In genomic region chr1:45326627-45327591, GRCh38 we compare ENCODE assay signal across 8 cellular contexts. TPM values are rescaled to one million over a fixed set of nuclear protein-coding genes. Genes with fewer than 3 reads are reported as not detected.
DNase-seq lines count a peak whose midpoint lies in the region; ATAC-seq and TF ChIP-seq lines count a peak whose summit lies in the region.

HPDL (plus strand) TSS chr1:45326895; CDS start chr1:45327149, 254 bp downstream.

- intact Hi-C loops in uterus (cut with DNase I; ENCODE audit: low total_unique reads) = no loop called here

- H3K4me2 ChIP-seq in DOHH2 (ENCODE audit: low read length) (peak within 1 kb of the TSS; percentile 89), Karpas-422 (ENCODE audit: low read depth, low read length, poor library complexity, severe bottlenecking) (no peak within 1 kb of the TSS)

- H3K27me3 ChIP-seq in DOHH2 (ENCODE audit: control insufficient read depth, low read length) (no peaks in the 10 kb centered on the region), SJSA1 (replicated peaks) (no peaks in the 10 kb centered on the region), right atrium auricular region (no peaks in the 10 kb centered on the region), uterus (no peaks in the 10 kb centered on the region), Karpas-422 (ENCODE audit: low read length) (no peaks in the 10 kb centered on the region)

- no peaks in the 10 kb centered on the region for H3K9me2 ChIP-seq in DOHH2 (replicated peaks; ENCODE audit: control insufficient read depth, low read length)
- H3K9me2 ChIP-seq in Karpas-422 (replicated peaks; ENCODE audit: insufficient read depth, low read length) = no peaks in the 10 kb centered on the region

- no peak within 1 kb of the TSS for H3K9ac ChIP-seq in Karpas-422 (ENCODE audit: low read length)

- H3K79me2 ChIP-seq in DOHH2 (ENCODE audit: control insufficient read depth, low read length) = peaks cover 30% of the 10 kb centered on the region
- H3K79me2 ChIP-seq in Karpas-422 (ENCODE audit: low read length) = no peaks in the 10 kb centered on the region

- TF ChIP-seq CTCF in DOHH2 (IDR thresholded peaks at IDR 0.05; ENCODE audit: low read depth, low read length, poor library complexity, severe bottlenecking) (peak; percentile 13), right atrium auricular region (IDR thresholded peaks at IDR 0.05) (no peak), progenitor cell of endocrine pancreas (IDR thresholded peaks at IDR 0.05; ENCODE audit: unreplicated experiment) (no peak), uterus (IDR thresholded peaks at IDR 0.05) (no peak)

- peak; percentile 58 for ATAC-seq in HG03175 (IDR thresholded peaks at IDR 0.05; ENCODE audit: unreplicated experiment)

- H3K36me3 ChIP-seq in DOHH2 (ENCODE audit: control insufficient read depth, low read length) (peaks cover 27% of the 10 kb centered on the region), SJSA1 (peaks cover 16% of the 10 kb centered on the region), right atrium auricular region (peaks cover 3% of the 10 kb centered on the region), uterus (no peaks in the 10 kb centered on the region), Karpas-422 (ENCODE audit: insufficient read depth, low read length) (no peaks in the 10 kb centered on the region)

- peaks cover 3% of the 10 kb centered on the region for H3K36me3 Mint-ChIP-seq in progenitor cell of endocrine pancreas (ENCODE audit: insufficient read depth)

- H3K27ac ChIP-seq in DOHH2 (ENCODE audit: low read depth, low read length) (peak within 1 kb of the TSS; percentile 36), SJSA1 (no peak within 1 kb of the TSS), right atrium auricular region (no peak within 1 kb of the TSS), uterus (no peak within 1 kb of the TSS), Karpas-422 (ENCODE audit: low read length) (no peak within 1 kb of the TSS)

- peaks cover 13% of the 10 kb centered on the region for H3K27me3 Mint-ChIP-seq in progenitor cell of endocrine pancreas

- H3K4me1 Mint-ChIP-seq in progenitor cell of endocrine pancreas (ENCODE audit: low read depth) = peaks cover 5% of the 10 kb centered on the region

- DNase-seq in SJSA1 (ENCODE audit: low read depth in 1 of 2, low spot score in 2 of 2) = peak; percentile 40 to 63
- DNase-seq in activated naive CD8-positive, alpha-beta T cell treated with anti-CD3 and anti-CD28 coated beads, Interleukin-2, amount 50 U/mL, for 16 hours (ENCODE audit: low read depth, low spot score) = peak; percentile 59
- no peak for DNase-seq in right atrium auricular region (ENCODE audit: low spot score)
- DNase-seq in progenitor cell of endocrine pancreas (ENCODE audit: low spot score, unreplicated experiment) = peak; percentile 55
- peak; percentile 58 to 70 for DNase-seq in uterus
- no peak for DNase-seq in Karpas-422

- H3K9me3 Mint-ChIP-seq in progenitor cell of endocrine pancreas (ENCODE audit: low read depth) = no peaks in the 10 kb centered on the region

- peaks cover 10% of the 10 kb centered on the region for H3F3A ChIP-seq in DOHH2 (ENCODE audit: control insufficient read depth, insufficient read depth)

- H3K27ac Mint-ChIP-seq in progenitor cell of endocrine pancreas = peak within 1 kb of the TSS; percentile 84

- H3K9me3 ChIP-seq in DOHH2 (ENCODE audit: control insufficient read depth, insufficient read depth, low read length) (no peaks in the 10 kb centered on the region), SJSA1 (replicated peaks) (no peaks in the 10 kb centered on the region), right atrium auricular region (no peaks in the 10 kb centered on the region), uterus (no peaks in the 10 kb centered on the region), Karpas-422 (ENCODE audit: low read length) (no peaks in the 10 kb centered on the region)

- no peak within 1 kb of the TSS for H2AFZ ChIP-seq in Karpas-422 (ENCODE audit: low read length)

- H3K4me1 ChIP-seq in DOHH2 (ENCODE audit: control insufficient read depth, low read length) (peaks cover 34% of the 10 kb centered on the region), SJSA1 (replicated peaks) (peaks cover 9% of the 10 kb centered on the region), right atrium auricular region (peaks cover 0 to 21% of the 10 kb centered on the region in 2 donors), uterus (peaks cover 0 to 3% of the 10 kb centered on the region in 2 donors), Karpas-422 (ENCODE audit: low read length) (no peaks in the 10 kb centered on the region)

- TF ChIP-seq POLR2A in uterus (IDR thresholded peaks at IDR 0.05) = peak in 1 of 2 donors; percentile 11

- peak within 1 kb of the TSS; percentile 73 for H3K4me3 Mint-ChIP-seq in progenitor cell of endocrine pancreas (ENCODE audit: low read depth)

- H3K4me3 ChIP-seq in DOHH2 (ENCODE audit: low read length) = peak within 1 kb of the TSS; percentile 78
- H3K4me3 ChIP-seq in SJSA1 = peak within 1 kb of the TSS; percentile 26
- peak within 1 kb of the TSS; percentile 43 to 59 for H3K4me3 ChIP-seq in right atrium auricular region
- peak within 1 kb of the TSS; percentile 30 to 39 for H3K4me3 ChIP-seq in uterus
- H3K4me3 ChIP-seq in Karpas-422 (ENCODE audit: low read length) = no peak within 1 kb of the TSS

- no peaks in the 10 kb centered on the region for H4K20me1 ChIP-seq in DOHH2 (ENCODE audit: control insufficient read depth, insufficient read depth, low read depth, low read length)
- no peaks in the 10 kb centered on the region for H4K20me1 ChIP-seq in Karpas-422 (ENCODE audit: insufficient read depth, low read depth, low read length)

RNA-seq across cellular contexts. Expression of gene HPDL, which starts in this region (rescaled TPM):
- 0.18 TPM in 1 of 2 replicates, not detected in the other for total RNA-seq in SJSA1 (2014; rRNA removed; shearing (Covaris generic))
- total RNA-seq in right atrium auricular region (not detected), progenitor cell of endocrine pancreas (2.4 and 3.6 TPM in 2 replicates), uterus (1 to 10 TPM in 1 of 4 donors, under 1 TPM in 1, not detected in 2; 0.46 to 1.4 TPM)
- total RNA-seq in Karpas-422 (2014; rRNA removed; shearing (Covaris generic); ENCODE audit: low replicate concordance) = not detected in 2 replicates

Comparison
In these comparisons a context has a peak if more than half of its experiments do, and no peak if none do; other contexts are left out.
1. Peak in DNase-seq and H3K4me3 ChIP-seq in SJSA1; RNA of the gene not detected or under 1 TPM.
2. DNase-seq: peak in activated naive CD8-positive, alpha-beta T cell treated with anti-CD3 and anti-CD28 coated beads, Interleukin-2, amount 50 U/mL, for 16 hours (single experiment), progenitor cell of endocrine pancreas (single experiment) and uterus (2 of 2); none in right atrium auricular region (single experiment) and Karpas-422 (single experiment).